ENCODE assay signal across 18 cellular contexts in genomic region chr19:5157186-5157585, GRCh38.
"Had no signal": no experiment of that assay in that cellular context is flagged by ENCODE, and none has a peak within 500 bp of the region (broad histone marks: within the 10 kb centered on the region; RNA-seq: fewer than 3 reads in every experiment).

No MANE protein-coding gene starts in this region.

- ATAC-seq: gastrocnemius medialis; left lobe of liver; naive thymus-derived CD4-positive, alpha-beta T cell; right cardiac atrium; stimulated activated effector memory CD8-positive, alpha-beta T cell treated with anti-CD3 and anti-CD28 coated beads, Interleukin-12 subunit alpha, Interleukin-12 subunit beta, amount 100 ng/mL, for 72 hours had no signal

- FAIRE-seq: endometrium had no signal

- H3K4me1 ChIP-seq: esophagus muscularis mucosa, transverse colon had no signal

- H3K4me3 ChIP-seq: coronary artery, esophagus muscularis mucosa, gastrocnemius medialis, smooth muscle cell, stomach, thoracic aorta, transverse colon had no signal

- H3K27me3 ChIP-seq: esophagus muscularis mucosa, gastrocnemius medialis, stomach, transverse colon had no signal

- H3K9me3 ChIP-seq: gastrocnemius medialis, transverse colon had no signal

- H3K27ac ChIP-seq: esophagus muscularis mucosa, gastrocnemius medialis, stomach, thoracic aorta, transverse colon had no signal

- DNase-seq: effector CD8-positive, alpha-beta T cell; gastrocnemius medialis; mammary epithelial cell; naive thymus-derived CD4-positive, alpha-beta T cell; nephron progenitor cell; right cardiac atrium; stimulated activated CD4-positive, alpha-beta T cell treated with anti-CD3 and anti-CD28 coated beads, Interleukin-4, amount 100 ng/mL, for 1 hour; stimulated activated CD8-positive, alpha-beta memory T cell treated with anti-CD3 and anti-CD28 coated beads, Interleukin-4, amount 100 ng/mL, for 48 hours; stomach; substantia nigra; transverse colon had no signal

- H3K36me3 ChIP-seq: gastrocnemius medialis, thoracic aorta, transverse colon had no signal
